ENCODE assay signal across 1 cellular context in the genomic region with DNA sequence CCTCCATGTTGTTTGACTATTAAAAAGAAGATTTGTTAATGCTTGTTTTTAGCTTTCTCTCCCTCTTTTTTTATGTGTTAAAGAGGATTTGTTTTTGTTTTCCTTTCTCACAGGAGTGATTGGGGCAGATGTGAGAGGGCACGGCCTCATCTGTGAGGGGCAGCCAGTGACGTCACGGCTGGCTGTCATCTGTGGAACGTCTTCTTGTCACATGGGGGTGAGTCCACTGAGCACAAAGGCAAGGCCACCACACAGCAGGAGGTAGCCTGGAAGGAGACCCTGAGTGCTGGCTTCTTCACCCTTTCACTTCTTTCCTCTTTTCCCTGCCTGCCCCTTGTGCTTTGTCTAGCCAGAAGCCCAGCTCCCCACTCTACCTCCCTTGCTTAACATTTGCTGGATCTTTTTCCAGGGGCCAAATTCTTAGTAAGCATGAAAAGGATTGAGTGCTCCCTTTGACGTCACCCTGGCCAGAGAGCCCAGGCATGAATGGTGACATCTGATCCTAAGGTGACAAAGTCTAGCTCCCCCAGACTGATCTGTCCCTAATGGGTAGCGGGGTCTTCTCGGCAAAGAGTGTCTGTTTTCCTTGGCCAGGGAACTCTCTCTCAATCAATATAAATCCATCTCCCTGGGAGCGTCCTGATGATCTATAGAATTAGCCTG.
TF ChIP-seq lines count a peak whose summit lies in the region.

No MANE protein-coding gene starts in this region.

TF ChIP-seq in liver, 16 proteins besides CTCF, POLR2A, EP300 and RAD21:
- TF ChIP-seq JUND (IDR thresholded peaks at IDR 0.05) (no peak), RXRA (IDR thresholded peaks at IDR 0.05) (peak in 1 of 2 donors; percentile 28), HNF4G (IDR thresholded peaks at IDR 0.05) (peak; percentile 39), HNF4A (conservative IDR thresholded peaks at IDR 0.05) (peak; percentile 42 to 83), ZBTB33 (IDR thresholded peaks at IDR 0.05) (no peak), NR2F2 (IDR thresholded peaks at IDR 0.05) (no peak), SP1 (IDR thresholded peaks at IDR 0.05) (peak; percentile 44)
- TF ChIP-seq, protein P1, sequence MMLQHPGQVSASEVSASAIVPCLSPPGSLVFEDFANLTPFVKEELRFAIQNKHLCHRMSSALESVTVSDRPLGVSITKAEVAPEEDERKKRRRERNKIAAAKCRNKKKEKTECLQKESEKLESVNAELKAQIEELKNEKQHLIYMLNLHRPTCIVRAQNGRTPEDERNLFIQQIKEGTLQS (IDR thresholded peaks at IDR 0.05) = no peak
